In the genomic region with DNA sequence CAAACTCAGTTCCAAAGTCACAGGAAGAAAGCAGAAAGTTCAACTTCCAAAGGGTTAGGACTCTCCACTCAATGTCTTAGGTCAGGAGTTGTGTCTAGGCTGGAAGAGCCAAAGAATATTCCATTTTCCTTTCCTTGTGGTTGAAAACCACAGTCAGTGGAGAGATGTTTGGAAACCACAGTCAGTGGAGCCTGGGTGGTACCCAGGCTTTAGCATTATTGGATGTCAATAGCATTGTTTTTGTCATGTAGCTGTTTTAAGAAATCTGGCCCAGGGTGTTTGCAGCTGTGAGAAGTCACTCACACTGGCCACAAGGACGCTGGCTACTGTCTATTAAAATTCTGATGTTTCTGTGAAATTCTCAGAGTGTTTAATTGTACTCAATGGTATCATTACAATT, we compare ENCODE assay signal across 28 cellular contexts.
"Had no signal": no experiment of that assay in that cellular context is flagged by ENCODE, and none has a peak within 500 bp of the region (broad histone marks: within the 10 kb centered on the region; RNA-seq: fewer than 3 reads in every experiment).

No MANE protein-coding gene starts in this region.

- H3K4me2 ChIP-seq: SK-N-SH had no signal

- ATAC-seq: activated T-helper 17 cell treated with anti-CD3 and anti-CD28 coated beads, Interleukin-2, amount 50 U/mL, for 72 hours had no signal

- H3K4me1 ChIP-seq: Peyer's patch had no signal

- H3K27ac Mint-ChIP-seq: activated CD4-positive, alpha-beta memory T cell treated with anti-CD3 and anti-CD28 coated beads for 36 hours; activated CD4-positive, alpha-beta T cell treated with anti-CD3 and anti-CD28 coated beads, Interleukin-2, amount 10 ng/mL, durations not matched to agents 7 days and 5 days; activated naive CD4-positive, alpha-beta T cell treated with anti-CD3 and anti-CD28 coated beads for 36 hours; activated naive CD8-positive, alpha-beta T cell; activated T-helper 17 cell treated with anti-CD3 and anti-CD28 coated beads, Interleukin-2, amount 50 U/mL, for 72 hours had no signal

- H3K9me3 ChIP-seq: Peyer's patch, SJCRH30, SK-N-SH had no signal

- H3K27me3 Mint-ChIP-seq: activated CD4-positive, alpha-beta T cell treated with anti-CD3 and anti-CD28 coated beads, Interleukin-2, amount 10 ng/mL, durations not matched to agents 7 days and 5 days; activated T-helper 17 cell treated with anti-CD3 and anti-CD28 coated beads, Interleukin-2, amount 50 U/mL, for 72 hours had no signal

- H3K9me3 Mint-ChIP-seq: activated CD4-positive, alpha-beta memory T cell treated with anti-CD3 and anti-CD28 coated beads for 36 hours; activated CD4-positive, alpha-beta T cell treated with anti-CD3 and anti-CD28 coated beads, Interleukin-2, amount 10 ng/mL, durations not matched to agents 7 days and 5 days; activated naive CD4-positive, alpha-beta T cell treated with anti-CD3 and anti-CD28 coated beads for 36 hours; activated T-helper 17 cell treated with anti-CD3 and anti-CD28 coated beads, Interleukin-2, amount 50 U/mL, for 72 hours had no signal

- H3K4me3 Mint-ChIP-seq: activated CD4-positive, alpha-beta memory T cell treated with anti-CD3 and anti-CD28 coated beads for 36 hours; activated CD4-positive, alpha-beta T cell treated with anti-CD3 and anti-CD28 coated beads, Interleukin-2, amount 10 ng/mL, durations not matched to agents 7 days and 5 days; activated naive CD4-positive, alpha-beta T cell treated with anti-CD3 and anti-CD28 coated beads for 36 hours; activated naive CD8-positive, alpha-beta T cell; activated T-helper 17 cell treated with anti-CD3 and anti-CD28 coated beads, Interleukin-2, amount 50 U/mL, for 72 hours had no signal

- FAIRE-seq: astrocyte had no signal

- H3K27ac ChIP-seq: Peyer's patch, RWPE1, SJCRH30, VCaP had no signal

- H3K4me3 ChIP-seq: Peyer's patch, SJCRH30 had no signal

- H3K27me3 ChIP-seq: Peyer's patch, SJCRH30 had no signal

- DNase-seq: activated CD4-positive, alpha-beta memory T cell treated with anti-CD3 and anti-CD28 coated beads for 36 hours; activated CD4-positive, alpha-beta T cell treated with anti-CD3 and anti-CD28 coated beads, Interleukin-2, amount 10 ng/mL, durations not matched to agents 7 days and 5 days; activated CD4-positive, CD25-positive, alpha-beta regulatory T cell; activated gamma-delta T cell; activated naive CD4-positive, alpha-beta T cell treated with anti-CD3 and anti-CD28 coated beads for 36 hours; activated T-cell treated with anti-CD3 and anti-CD28 coated beads for 4 hours; activated T-cell treated with anti-CD3 and anti-CD28 coated beads, Interleukin-2, amount 50 U/mL, for 48 hours; amygdala; central memory CD4-positive, alpha-beta T cell; Kasumi-1; KBM-7; MV-4-11; NCI-H1092 treated with DMSO at 0.1 percent for 48 hours; NCI-H1417 treated with DMSO at 0.1 percent for 48 hours; NCI-H1694; NCI-H2029 treated with DMSO at 0.1 percent for 48 hours; NCI-H345; NCI-H510A treated with DMSO at 0.1 percent for 48 hours; Peyer's patch; Right ventricle myocardium superior; SJCRH30; SK-N-SH; T-helper 1 cell had no signal

- H3K9ac ChIP-seq: SK-N-SH had no signal
